Comparison of ENCODE assay signal across 8 cellular contexts in the genomic region with DNA sequence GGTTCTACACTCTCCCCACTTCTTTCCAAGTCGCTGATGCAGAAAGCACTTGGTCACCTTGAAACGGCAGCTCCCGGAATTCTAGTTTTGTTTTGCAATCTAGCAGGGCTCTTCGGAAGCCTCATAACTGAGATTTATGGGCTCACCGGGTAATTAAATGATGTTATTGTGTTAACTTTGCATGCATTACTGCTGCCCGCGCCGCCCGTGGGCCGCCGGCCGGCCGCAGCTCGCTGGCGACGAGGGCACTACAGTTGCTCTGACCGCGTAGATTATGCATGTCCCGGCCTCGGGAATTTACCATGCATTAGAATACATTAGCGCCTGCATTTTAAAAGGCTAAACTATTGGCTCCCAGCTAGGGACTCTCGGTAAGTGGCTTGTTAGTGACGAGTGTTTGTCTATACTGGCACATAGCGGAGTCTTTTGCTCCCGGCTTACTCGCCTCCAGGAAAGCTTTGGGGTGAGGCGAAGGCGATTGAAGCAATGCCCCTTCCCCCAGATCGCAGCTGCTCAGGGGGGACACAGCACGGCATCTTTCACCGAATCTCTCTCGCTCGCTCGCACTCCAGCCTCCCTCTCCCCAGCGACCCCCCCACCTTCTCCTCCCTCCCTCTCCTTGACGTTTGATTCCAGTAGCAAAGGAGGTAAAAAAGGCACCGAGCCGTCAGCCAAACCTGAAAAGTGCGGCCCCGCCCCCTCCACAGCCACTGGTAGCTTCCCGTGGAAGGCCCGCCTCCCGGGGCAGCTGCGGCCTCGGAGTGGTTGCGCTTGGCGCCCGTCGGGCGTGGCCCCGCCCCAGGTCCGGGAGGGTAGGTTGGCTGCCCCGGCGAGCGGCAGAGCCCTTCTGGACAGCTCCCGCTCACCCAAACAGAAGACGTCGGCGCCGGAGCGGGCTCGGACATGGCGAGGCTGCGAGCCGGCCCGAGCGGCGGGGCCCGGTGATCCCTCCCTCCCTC. TPM values are rescaled to one million over a fixed set of nuclear protein-coding genes. Genes with fewer than 3 reads are reported as not detected.
DNase-seq lines count a peak whose midpoint lies in the region; ATAC-seq and TF ChIP-seq lines count a peak whose summit lies in the region.

A gene (plus strand): TSS at position 839 of the 959 bp plus-strand sequence. CDS start 343 bp downstream, outside the sequence.

- peak within 1 kb of the TSS; percentile 65 for H3K4me3 ChIP-seq in Jurkat, Clone E6-1 (ENCODE audit: low read length)
- H3K4me3 ChIP-seq in fibroblast of pulmonary artery (replicated peaks; ENCODE audit: low read depth, low read length) = peak within 1 kb of the TSS; percentile 60

- H3K27ac Mint-ChIP-seq in natural killer cell = no peak within 1 kb of the TSS

- H3K4me1 Mint-ChIP-seq in natural killer cell = peaks cover 2 to 23% of the 10 kb centered on the region in 2 donors

- H3K4me3 Mint-ChIP-seq in natural killer cell = peak within 1 kb of the TSS; percentile 64

- peaks cover 67 to 78% of the 10 kb centered on the region in 2 donors for H3K27me3 Mint-ChIP-seq in natural killer cell (ENCODE audit: low read depth in 2 of 2)

- H3K9me3 Mint-ChIP-seq in natural killer cell = peaks cover 2 to 3% of the 10 kb centered on the region in 2 donors

- intact Hi-C loops in natural killer cell (cut with micrococcal nuclease) = no loop called here

- peak; percentile 75 for ATAC-seq in GM19463 (IDR thresholded peaks at IDR 0.05; ENCODE audit: unreplicated experiment)
- peak; percentile 61 to 86 (median 71) for ATAC-seq in natural killer cell
- ATAC-seq in stimulated activated naive CD8-positive, alpha-beta T cell treated with anti-CD3 and anti-CD28 coated beads, Interleukin-15, Interleukin-2, amounts not matched to agents 100 U/mL and 50 U/mL, for 24 hours = peak; percentile 82

- TF ChIP-seq CTCF in fibroblast of pulmonary artery (IDR thresholded peaks at IDR 0.05; ENCODE audit: low read length, missing control alignments) = no peak
- no peak for TF ChIP-seq CTCF in natural killer cell (IDR thresholded peaks at IDR 0.05)

- DNase-seq in ACHN (peak; percentile 92), RPMI7951 (ENCODE audit: low read depth) (peak; percentile 88), fibroblast of pulmonary artery (ENCODE audit: low read depth) (peak; percentile 91), natural killer cell (no peak)
- peak; percentile 75 for DNase-seq in Jurkat, Clone E6-1 (ENCODE audit: low read depth, low spot score)
- DNase-seq in activated T-helper 9 cell treated with anti-CD3 and anti-CD28 coated beads, Interleukin-2, amount 50 U/mL, for 16 hours (ENCODE audit: low read depth) = peak; percentile 37
- peak; percentile 74 for DNase-seq in stimulated activated naive CD8-positive, alpha-beta T cell treated with anti-CD3 and anti-CD28 coated beads, Interleukin-15, Interleukin-2, amounts not matched to agents 100 U/mL and 50 U/mL, for 24 hours

- H3K36me3 Mint-ChIP-seq in natural killer cell = peaks cover 10% of the 10 kb centered on the region

- in situ Hi-C loops in ACHN (cut with HindIII; ENCODE audit: low pct_ligation_motif_present, low pct_unique_long_range_greater_than_20kb, low sequenced_read_pairs) = no loop called here

RNA-seq across cellular contexts. Expression of the gene that starts here (rescaled TPM):
- polyA plus RNA-seq in Jurkat, Clone E6-1 (2012; ENCODE audit: insufficient read depth, insufficient read length) = 3.9 TPM
- 0.10 and 0.12 TPM in 2 replicates for total RNA-seq in RPMI7951 (2014; rRNA removed; shearing (Covaris generic))
- total RNA-seq in natural killer cell = not detected

Comparison
In these comparisons a context has a peak if more than half of its experiments do, and no peak if none do; other contexts are left out.
1. Peak in DNase-seq in RPMI7951; RNA of the gene not detected or under 1 TPM.
2. Peak in ATAC-seq in natural killer cell; RNA of the gene not detected or under 1 TPM.